In the genomic region with DNA sequence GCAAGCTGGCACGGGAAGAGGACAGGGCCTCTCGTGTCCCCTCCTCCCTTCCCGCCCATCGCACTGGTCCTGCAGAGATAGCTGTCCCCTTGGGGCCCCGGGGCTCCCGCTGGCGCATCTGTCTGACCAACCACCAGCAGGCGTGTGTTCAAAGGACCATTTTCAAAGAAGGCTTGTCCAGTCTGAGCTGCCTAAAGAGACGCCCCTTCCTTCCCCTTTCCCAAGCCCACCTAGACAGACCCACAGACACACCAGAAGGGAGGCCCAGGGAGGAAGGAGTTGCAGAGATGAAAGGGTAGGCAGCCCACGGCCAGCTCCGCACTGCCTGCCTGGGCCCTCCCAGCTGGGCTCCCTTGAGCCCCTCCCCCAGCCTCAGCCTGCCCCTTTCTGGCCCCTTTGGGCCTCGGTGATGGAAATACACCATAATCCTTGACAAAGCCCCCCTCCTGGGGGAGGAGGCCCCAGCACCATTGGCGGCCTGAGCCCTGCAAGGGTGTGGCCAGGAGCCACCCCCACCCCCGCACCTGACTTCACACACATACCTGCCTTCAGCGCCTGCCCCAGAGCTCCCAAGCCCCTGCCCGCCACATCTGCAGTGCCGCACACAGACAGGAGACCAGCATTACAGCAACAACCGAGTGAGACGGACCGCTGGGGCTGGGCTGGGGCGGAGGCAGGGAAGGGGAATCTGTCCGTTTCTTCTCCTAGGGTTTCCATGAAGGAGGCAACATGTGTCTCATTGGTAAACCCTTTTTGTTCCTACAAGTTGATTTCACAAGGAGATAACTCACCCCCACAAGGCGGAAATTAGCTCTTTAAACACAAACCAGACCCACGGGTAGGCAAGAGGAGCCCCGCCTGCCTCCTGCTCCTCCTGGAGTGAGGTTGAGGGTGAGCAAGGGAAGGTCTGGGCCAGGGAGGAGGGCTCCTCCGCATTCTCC, we compare ENCODE assay signal across 9 cellular contexts. TPM values are rescaled to one million over a fixed set of nuclear protein-coding genes. Genes with fewer than 3 reads are reported as not detected.
A peak's percentile ranks its signal among the peaks of the same experiment; 100 is the strongest.
DNase-seq lines count a peak whose midpoint lies in the region; ATAC-seq and TF ChIP-seq lines count a peak whose summit lies in the region.
"Had no signal": no experiment of that assay in that cellular context is flagged by ENCODE, and none has a peak within 500 bp of the region (broad histone marks: within the 10 kb centered on the region; RNA-seq: fewer than 3 reads in every experiment).

A gene with protein sequence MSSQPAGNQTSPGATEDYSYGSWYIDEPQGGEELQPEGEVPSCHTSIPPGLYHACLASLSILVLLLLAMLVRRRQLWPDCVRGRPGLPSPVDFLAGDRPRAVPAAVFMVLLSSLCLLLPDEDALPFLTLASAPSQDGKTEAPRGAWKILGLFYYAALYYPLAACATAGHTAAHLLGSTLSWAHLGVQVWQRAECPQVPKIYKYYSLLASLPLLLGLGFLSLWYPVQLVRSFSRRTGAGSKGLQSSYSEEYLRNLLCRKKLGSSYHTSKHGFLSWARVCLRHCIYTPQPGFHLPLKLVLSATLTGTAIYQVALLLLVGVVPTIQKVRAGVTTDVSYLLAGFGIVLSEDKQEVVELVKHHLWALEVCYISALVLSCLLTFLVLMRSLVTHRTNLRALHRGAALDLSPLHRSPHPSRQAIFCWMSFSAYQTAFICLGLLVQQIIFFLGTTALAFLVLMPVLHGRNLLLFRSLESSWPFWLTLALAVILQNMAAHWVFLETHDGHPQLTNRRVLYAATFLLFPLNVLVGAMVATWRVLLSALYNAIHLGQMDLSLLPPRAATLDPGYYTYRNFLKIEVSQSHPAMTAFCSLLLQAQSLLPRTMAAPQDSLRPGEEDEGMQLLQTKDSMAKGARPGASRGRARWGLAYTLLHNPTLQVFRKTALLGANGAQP (minus strand): TSS at position 327 of the 941 bp plus-strand sequence. CDS start 520 bp downstream, outside the sequence.

- peaks cover 9% of the 10 kb centered on the region for H3K27me3 Mint-ChIP-seq in nephron progenitor cell (ENCODE audit: low read depth, poor library complexity)

- intact Hi-C loops in mammary epithelial cell (cut with micrococcal nuclease): no loop called here

- no peak within 1 kb of the TSS for H3K4me3 ChIP-seq in mammary epithelial cell (replicated peaks in 1 of 3; ENCODE audit: insufficient read depth in 1 of 3, low read depth in 2 of 3, low read length in 3 of 3)

- no peaks in the 10 kb centered on the region for H3K36me3 ChIP-seq in mammary epithelial cell (ENCODE audit: insufficient read depth, low read length)

- no peak for ATAC-seq in GM18498 (IDR thresholded peaks at IDR 0.05; ENCODE audit: unreplicated experiment)

- DNase-seq in ELF-1 (ENCODE audit: low read depth, low spot score) (peak; percentile 97), NCI-H1694 (lab: John Stamatoyannopoulos, UW) (peak; percentile 41), mammary epithelial cell (peak; percentile 37), nephron progenitor cell (peak; percentile 68), ACHN (no peak), NCI-H1092 (lab: John Stamatoyannopoulos, UW) (no peak), amniotic stem cell (lab: John Stamatoyannopoulos, UW) (no peak)

- peaks cover 42% of the 10 kb centered on the region for H3K4me1 ChIP-seq in mammary epithelial cell (ENCODE audit: insufficient read depth, low read length)

- no peak within 1 kb of the TSS for H3K9ac ChIP-seq in mammary epithelial cell (ENCODE audit: insufficient read depth, low read length)

- no peaks in the 10 kb centered on the region for H4K20me1 ChIP-seq in mammary epithelial cell (ENCODE audit: insufficient read depth, low read length)

- H2AFZ ChIP-seq in mammary epithelial cell (ENCODE audit: low read depth, low read length): no peak within 1 kb of the TSS

- WGBS in mammary epithelial cell (ENCODE audit: low coverage, missing lambda C conversion rate): 67% methylated on average over 14 of the region's 26 CpGs

- peaks cover 89% of the 10 kb centered on the region for H3K4me1 Mint-ChIP-seq in nephron progenitor cell

- CTCF ChIA-PET in mammary epithelial cell (lab: Charles Lee; ENCODE audit: low non-redundant PET): no interaction called here

- no peaks in the 10 kb centered on the region for H3K27me3 ChIP-seq in mammary epithelial cell (ENCODE audit: insufficient read depth, low read length)

- dilution Hi-C loops in mammary epithelial cell (cut with HindIII; ENCODE audit: low sequenced_read_pairs): no loop called here

- peaks cover 4% of the 10 kb centered on the region for H3K36me3 Mint-ChIP-seq in nephron progenitor cell (ENCODE audit: low read depth)

- no peaks in the 10 kb centered on the region for H3K9me3 Mint-ChIP-seq in nephron progenitor cell

- H3K4me2 ChIP-seq in mammary epithelial cell (ENCODE audit: insufficient read depth, low read depth, low read length): no peak within 1 kb of the TSS

- TF ChIP-seq CTCF in mammary epithelial cell (conservative IDR thresholded peaks at IDR 0.05 in 1 of 2, IDR thresholded peaks at IDR 0.05 in 1 of 2; ENCODE audit: extremely low read depth in 1 of 2, insufficient read depth in 1 of 2, low read depth in 1 of 2, low read length in 2 of 2) (peak in 1 of 2 donors; percentile 23), nephron progenitor cell (IDR thresholded peaks at IDR 0.05) (no peak)

- peak within 1 kb of the TSS; percentile 98 for H3K27ac Mint-ChIP-seq in nephron progenitor cell

- in situ Hi-C loops in mammary epithelial cell (cut with MboI; ENCODE audit: low sequenced_read_pairs in 2 of 2): no loop called here
- in situ Hi-C loops in ACHN (cut with HindIII; ENCODE audit: low pct_ligation_motif_present, low pct_unique_long_range_greater_than_20kb, low sequenced_read_pairs): no loop called here

- no peak within 1 kb of the TSS for H3K27ac ChIP-seq in mammary epithelial cell (ENCODE audit: insufficient read depth, low read depth, low read length)

- H3K4me3 Mint-ChIP-seq in nephron progenitor cell: peak within 1 kb of the TSS; percentile 81

- no peaks in the 10 kb centered on the region for H3K9me3 ChIP-seq in mammary epithelial cell (replicated peaks; ENCODE audit: insufficient read depth, low read length)

- no peaks in the 10 kb centered on the region for H3K79me2 ChIP-seq in mammary epithelial cell (ENCODE audit: insufficient read depth, low read length)

- BruUV-seq in mammary epithelial cell (replicated peaks; lab: Mats Ljungman, UMichigan): no TSS peak

RNA-seq across cellular contexts. Expression of the gene that starts here (rescaled TPM):
- under 1 TPM in 1 of 2 donors, not detected in 1; 0.17 TPM for total RNA-seq in mammary epithelial cell
- polyA plus RNA-seq in mammary epithelial cell: 0.15 TPM
- polyA minus RNA-seq in mammary epithelial cell: not detected
- total RNA-seq: T-helper 1 cell treated with Interleukin-12 subunit alpha and Interleukin-12 subunit beta and Interleukin-4 antibody, amounts not matched to agents 30 ng/mL and 1 ng/mL, for 36 hours had no signal

Comparison
In these comparisons a context has a peak if more than half of its experiments do, and no peak if none do; other contexts are left out.
1. Peak in DNase-seq in mammary epithelial cell; RNA of the gene not detected or under 1 TPM.
2. DNase-seq: peak in ELF-1 (single experiment), NCI-H1694 (single experiment) and nephron progenitor cell (single experiment); none in ACHN (single experiment), NCI-H1092 (single experiment) and amniotic stem cell (single experiment).